ENCODE assay signal across 13 cellular contexts in genomic region chr2:26000561-26001211, GRCh38. TPM values are rescaled to one million over a fixed set of nuclear protein-coding genes. Genes with fewer than 3 reads are reported as not detected.
DNase-seq lines count a peak whose midpoint lies in the region; ATAC-seq and TF ChIP-seq lines count a peak whose summit lies in the region.
"Had no signal": no experiment of that assay in that cellular context is flagged by ENCODE, and none has a peak within 500 bp of the region (broad histone marks: within the 10 kb centered on the region; RNA-seq: fewer than 3 reads in every experiment).

No MANE protein-coding gene starts in this region.

- H3K9me3 ChIP-seq in upper lobe of left lung, result no peaks in the 10 kb centered on the region
- H3K9me3 ChIP-seq in smooth muscle cell (replicated peaks; ENCODE audit: low read depth), result no peaks in the 10 kb centered on the region

- H3K27ac ChIP-seq in caudate nucleus (ENCODE audit: low read depth, low read length) (peak overlapping the region; percentile 26), upper lobe of left lung (peak overlapping the region in 2 of 4 donors; percentile 74 to 84), smooth muscle cell (ENCODE audit: low read depth) (no peak overlapping the region)

- H3K36me3 ChIP-seq in upper lobe of left lung, result no peaks in the 10 kb centered on the region
- H3K36me3 ChIP-seq in smooth muscle cell (ENCODE audit: low read depth), result no peaks in the 10 kb centered on the region

- no peak overlapping the region for H3K4me3 ChIP-seq in upper lobe of left lung
- no peak overlapping the region for H3K4me3 ChIP-seq in smooth muscle cell

- H3K4me2 ChIP-seq in smooth muscle cell, result no peak overlapping the region

- 69 to 77% methylated on average over 7 of the region's 7 CpGs for WGBS in upper lobe of left lung, 2 donors
- WGBS in smooth muscle cell (ENCODE audit: low lambda C conversion rate), result 68% methylated on average over 7 of the region's 7 CpGs

- no peak overlapping the region for H3K9ac ChIP-seq in smooth muscle cell (ENCODE audit: low read depth)

- no peaks in the 10 kb centered on the region for H3K79me2 ChIP-seq in smooth muscle cell (ENCODE audit: low read depth)

- TF ChIP-seq EP300 in upper lobe of left lung (IDR thresholded peaks at IDR 0.05), result no peak

- TF ChIP-seq CTCF in upper lobe of left lung (IDR thresholded peaks at IDR 0.05) (no peak), smooth muscle cell (IDR thresholded peaks at IDR 0.05; ENCODE audit: borderline replicate concordance, insufficient read depth, poor library complexity, severe bottlenecking) (no peak)

- no peak overlapping the region for H2AFZ ChIP-seq in smooth muscle cell (ENCODE audit: low read depth)

- H3K27me3 ChIP-seq in upper lobe of left lung (no peaks in the 10 kb centered on the region), smooth muscle cell (ENCODE audit: low read depth) (no peaks in the 10 kb centered on the region)

- ATAC-seq in upper lobe of left lung (ENCODE audit: low FRiP score in 2 of 2), result peak; percentile 42 to 61
- no peak for ATAC-seq in GM18907 (IDR thresholded peaks at IDR 0.05; ENCODE audit: unreplicated experiment)
- ATAC-seq: natural killer cell had no signal

- H3F3A ChIP-seq in smooth muscle cell (ENCODE audit: low read depth), result no peaks in the 10 kb centered on the region

- DNase-seq in NCI-H460 (ENCODE audit: extremely low read depth, low read depth), result peak; percentile 54
- DNase-seq in caudate nucleus (lab: John Stamatoyannopoulos, UW), result peak in 16 of 61 donors; percentile 11 to 53 (median 27)
- peak; percentile 89 for DNase-seq in myocyte (ENCODE audit: low read depth)
- DNase-seq in upper lobe of left lung, result peak in 1 of 2 donors; percentile 72
- DNase-seq in stimulated activated CD4-positive, alpha-beta T cell treated with anti-CD3 and anti-CD28 coated beads, Interleukin-2, amount 100 ng/mL, for 24 hours, result no peak
- DNase-seq in smooth muscle cell (lab: John Stamatoyannopoulos, UW; ENCODE audit: unreplicated experiment), result no peak
- DNase-seq: activated CD4-positive, CD25-positive, alpha-beta regulatory T cell; activated T-cell treated with anti-CD3 and anti-CD28 coated beads, Interleukin-2, amount 50 U/mL, for 48 hours; KG1; natural killer cell; NCI-H2227 treated with DMSO at 0.1 percent for 48 hours; Right ventricle myocardium superior had no signal

- no peak for TF ChIP-seq POLR2A in upper lobe of left lung (IDR thresholded peaks at IDR 0.05)

- H3K4me1 ChIP-seq in upper lobe of left lung (peaks cover 24 to 37% (median 27%) of the 10 kb centered on the region in 4 donors), smooth muscle cell (ENCODE audit: low read depth) (no peaks in the 10 kb centered on the region)

- no peaks in the 10 kb centered on the region for H4K20me1 ChIP-seq in smooth muscle cell (ENCODE audit: low read depth)

RNA-seq across cellular contexts. Expression of gene KIF3C, which starts 18.4 kb away (rescaled TPM):
- total RNA-seq in NCI-H460 (2014; rRNA removed; shearing (Covaris generic)), result 5.2 and 6.9 TPM in 2 replicates
- 3.8 and 6.8 TPM in 2 replicates for polyA plus RNA-seq in NCI-H460 (2014; cell fraction: nucleus; rRNA removed)
- total RNA-seq in myocyte, result 5.4 and 8.6 TPM in 2 replicates
- polyA plus RNA-seq in myocyte (2012), result 35.3 TPM
- 10 to 100 TPM in 1 of 6 donors, 1 to 10 TPM in 5; 2.4 to 15.7 (median 4.4) TPM for total RNA-seq in upper lobe of left lung
- 13.0 and 14.7 TPM in 2 replicates for total RNA-seq in smooth muscle cell
- 18.9 and 21.2 TPM in 2 replicates for polyA plus RNA-seq in smooth muscle cell

RNA-seq across cellular contexts. Expression of gene RAB10, which starts 33.2 kb away (rescaled TPM):
- total RNA-seq in NCI-H460 (2014; rRNA removed; shearing (Covaris generic)), result 256 and 270 TPM in 2 replicates
- 78.5 and 122 TPM in 2 replicates for polyA plus RNA-seq in NCI-H460 (2014; cell fraction: nucleus; rRNA removed)
- total RNA-seq in myocyte (139 and 157 TPM in 2 replicates), upper lobe of left lung (100 to 1,000 TPM in 4 of 6 donors, 10 to 100 TPM in 2; 81.7 to 139 (median 106) TPM), smooth muscle cell (121 and 149 TPM in 2 replicates)
- polyA plus RNA-seq in myocyte (2012), result 102 TPM
- polyA plus RNA-seq in smooth muscle cell, result 101 and 111 TPM in 2 replicates

Comparison
In these comparisons a context has a peak if more than half of its experiments do, and no peak if none do; other contexts are left out.
1. DNase-seq: peak in NCI-H460 (single experiment) and myocyte (single experiment); none in stimulated activated CD4-positive, alpha-beta T cell treated with anti-CD3 and anti-CD28 coated beads, Interleukin-2, amount 100 ng/mL, for 24 hours (0 of 2) and smooth muscle cell (single experiment).